In genomic region chr3:50111757-50112156, GRCh38 we compare ENCODE assay signal across 19 cellular contexts. TPM values are rescaled to one million over a fixed set of nuclear protein-coding genes. Genes with fewer than 3 reads are reported as not detected.
DNase-seq lines count a peak whose midpoint lies in the region; ATAC-seq, FAIRE-seq and TF ChIP-seq lines count a peak whose summit lies in the region.
"Had no signal": no experiment of that assay in that cellular context is flagged by ENCODE, and none has a peak within 500 bp of the region (broad histone marks: within the 10 kb centered on the region; RNA-seq: fewer than 3 reads in every experiment).

No MANE protein-coding gene starts in this region.

- H3K4me3 Mint-ChIP-seq in activated CD8-positive, alpha-beta T cell treated with anti-CD3 and anti-CD28 coated beads for 36 hours, result no peak overlapping the region
- no peak overlapping the region for H3K4me3 Mint-ChIP-seq in activated CD8-positive, alpha-beta T cell treated with anti-CD3 and anti-CD28 coated beads, Interleukin-2, amount 10 ng/mL, durations not matched to agents 7 days and 5 days
- H3K4me3 Mint-ChIP-seq: CD8-positive, alpha-beta memory T cell; GM23338 had no signal

- H3K27ac Mint-ChIP-seq in activated CD8-positive, alpha-beta T cell treated with anti-CD3 and anti-CD28 coated beads for 36 hours, result peak overlapping the region; percentile 3
- no peak overlapping the region for H3K27ac Mint-ChIP-seq in activated CD8-positive, alpha-beta T cell treated with anti-CD3 and anti-CD28 coated beads, Interleukin-2, amount 10 ng/mL, durations not matched to agents 7 days and 5 days
- H3K27ac Mint-ChIP-seq: GM23338 had no signal

- no TSS peak for BruUV-seq in GM12878 (replicated peaks; lab: Mats Ljungman, UMichigan)

- WGBS in GM12878 (ENCODE audit: insufficient coverage, insufficient replicate concordance, low lambda C conversion rate, missing lambda C conversion rate), result 42% methylated on average over 2 of the region's 5 CpGs

- no peak for TF ChIP-seq CTCF in activated CD8-positive, alpha-beta T cell treated with anti-CD3 and anti-CD28 coated beads for 36 hours (IDR thresholded peaks at IDR 0.05)
- TF ChIP-seq CTCF in GM12878 (IDR thresholded peaks at IDR 0.05 in 2 of 3, conservative IDR thresholded peaks at IDR 0.05 in 1 of 3; ENCODE audit: control insufficient read depth in 2 of 3, extremely low read depth in 1 of 3, insufficient read depth in 1 of 3, low read depth in 3 of 3, low read length in 3 of 3) (no peak), right atrium auricular region (IDR thresholded peaks at IDR 0.05) (no peak), gastrocnemius medialis (IDR thresholded peaks at IDR 0.05 in 4 of 5, conservative IDR thresholded peaks at IDR 0.05 in 1 of 5) (no peak)

- peaks cover 4% of the 10 kb centered on the region for H3K4me1 Mint-ChIP-seq in activated CD8-positive, alpha-beta T cell treated with anti-CD3 and anti-CD28 coated beads for 36 hours (ENCODE audit: low read depth)
- peaks cover 8% of the 10 kb centered on the region for H3K4me1 Mint-ChIP-seq in activated CD8-positive, alpha-beta T cell treated with anti-CD3 and anti-CD28 coated beads, Interleukin-2, amount 10 ng/mL, durations not matched to agents 7 days and 5 days (ENCODE audit: low read depth)

- TF ChIP-seq RAD21 in GM12878 (IDR thresholded peaks at IDR 0.05; ENCODE audit: insufficient read depth, low read depth, low read length), result no peak

- peaks cover 7% of the 10 kb centered on the region; the same call in 1 of the 2 replicates for H4K20me1 ChIP-seq in GM12878 (ENCODE audit: control insufficient read depth, insufficient read depth)

- H2AFZ ChIP-seq in GM12878 (ENCODE audit: control insufficient read depth, low read depth, low read length), result no peak overlapping the region
- H2AFZ ChIP-seq: GM23338 had no signal

- H3K4me1 ChIP-seq in GM12878 (ENCODE audit: control insufficient read depth, insufficient read depth, low read length) (no peaks in the 10 kb centered on the region; the same call in 1 of the 2 replicates), right atrium auricular region (peaks cover 0 to 24% of the 10 kb centered on the region in 2 donors), gastrocnemius medialis (peaks cover 21 to 30% of the 10 kb centered on the region in 2 donors)
- H3K4me1 ChIP-seq: BE2C had no signal

- H3K9me3 Mint-ChIP-seq in activated CD8-positive, alpha-beta T cell treated with anti-CD3 and anti-CD28 coated beads for 36 hours, result no peaks in the 10 kb centered on the region
- H3K9me3 Mint-ChIP-seq in activated CD8-positive, alpha-beta T cell treated with anti-CD3 and anti-CD28 coated beads, Interleukin-2, amount 10 ng/mL, durations not matched to agents 7 days and 5 days (ENCODE audit: insufficient read depth), result no peaks in the 10 kb centered on the region
- H3K9me3 Mint-ChIP-seq: CD8-positive, alpha-beta memory T cell; GM23338 had no signal

- intact Hi-C loops in activated CD8-positive, alpha-beta T cell treated with anti-CD3 and anti-CD28 coated beads for 36 hours (cut with micrococcal nuclease), result no loop called here
- intact Hi-C loops in GM12878 (cut with micrococcal nuclease; ENCODE audit: unreplicated experiment), result no loop called here
- intact Hi-C loops in gastrocnemius medialis (cut with DNase I; ENCODE audit: low total_unique reads), result no loop called here

- no peak overlapping the region for H3K27ac ChIP-seq in GM12878 (ENCODE audit: control insufficient read depth, insufficient read depth)
- peak overlapping the region; percentile 49 to 75 for H3K27ac ChIP-seq in right atrium auricular region
- H3K27ac ChIP-seq in gastrocnemius medialis, result peak overlapping the region; percentile 65 to 78 (median 74)
- H3K27ac ChIP-seq: 22Rv1 had no signal

- no peak for TF ChIP-seq POLR2A in GM12878 (IDR thresholded peaks at IDR 0.05; ENCODE audit: low read depth, low read length)
- no peak for TF ChIP-seq POLR2A in gastrocnemius medialis (IDR thresholded peaks at IDR 0.05)

- no peak for DNase-seq in activated CD8-positive, alpha-beta T cell treated with anti-CD3 and anti-CD28 coated beads for 36 hours
- DNase-seq in activated CD8-positive, alpha-beta T cell treated with anti-CD3 and anti-CD28 coated beads, Interleukin-2, amount 10 ng/mL, durations not matched to agents 7 days and 5 days, result no peak
- DNase-seq in GM12878 (ENCODE audit: low read depth, low spot score) (no peak), right atrium auricular region (ENCODE audit: low spot score) (no peak), gastrocnemius medialis (no peak), putamen (ENCODE audit: low spot score) (no peak), cerebellar cortex (ENCODE audit: low spot score) (no peak)
- DNase-seq in central memory CD4-positive, alpha-beta T cell, result no peak
- DNase-seq: BE2C; CD8-positive, alpha-beta memory T cell; DND-41; NCI-H446; NK-92 treated with Interleukin-12 subunit alpha and Interleukin-12 subunit beta, amount 100 ng/mL, for 24 hours; RPMI8226 had no signal

- SMC1A ChIA-PET in GM12878 (lab: Charles Lee; ENCODE audit: uncharacterized antibody, unreplicated experiment), result no interaction called here

- H3K9me3 ChIP-seq in GM12878 (replicated peaks; ENCODE audit: control insufficient read depth, insufficient read depth, low read length) (no peaks in the 10 kb centered on the region), right atrium auricular region (no peaks in the 10 kb centered on the region), gastrocnemius medialis (no peaks in the 10 kb centered on the region)
- H3K9me3 ChIP-seq: BE2C had no signal

- H3K4me3 ChIP-seq in GM12878 (no peak overlapping the region), right atrium auricular region (no peak overlapping the region), gastrocnemius medialis (no peak overlapping the region)
- H3K4me3 ChIP-seq: GM23338, K562 had no signal

- in situ Hi-C loops in GM12878 (cut with MboI) (no loop called here), gastrocnemius medialis (cut with MboI; ENCODE audit: low sequenced_read_pairs in 4 of 4) (no loop called here)

- RAD21 ChIA-PET in GM12878 (lab: Charles Lee; ENCODE audit: unreplicated experiment), result no interaction called here

- no peaks in the 10 kb centered on the region for H3K27me3 ChIP-seq in GM12878 (replicated peaks in 1 of 2; ENCODE audit: control insufficient read depth in 2 of 2, insufficient read depth in 2 of 2, low read length in 1 of 2)
- no peaks in the 10 kb centered on the region for H3K27me3 ChIP-seq in right atrium auricular region
- H3K27me3 ChIP-seq in gastrocnemius medialis, result no peaks in the 10 kb centered on the region
- H3K27me3 ChIP-seq: BE2C had no signal

- no peak overlapping the region for H3K9ac ChIP-seq in GM12878 (ENCODE audit: control insufficient read depth, insufficient read depth, low read length)

- no peaks in the 10 kb centered on the region for H3K27me3 Mint-ChIP-seq in activated CD8-positive, alpha-beta T cell treated with anti-CD3 and anti-CD28 coated beads for 36 hours
- no peaks in the 10 kb centered on the region for H3K27me3 Mint-ChIP-seq in activated CD8-positive, alpha-beta T cell treated with anti-CD3 and anti-CD28 coated beads, Interleukin-2, amount 10 ng/mL, durations not matched to agents 7 days and 5 days (ENCODE audit: low read depth)
- H3K27me3 Mint-ChIP-seq: CD8-positive, alpha-beta memory T cell had no signal

- FAIRE-seq in GM12878 (lab: Jason Lieb, UNC), result no peak
- FAIRE-seq: G401.6, GM12892, K562 had no signal

- no peak for ATAC-seq in activated CD8-positive, alpha-beta T cell treated with anti-CD3 and anti-CD28 coated beads for 36 hours
- ATAC-seq in activated CD8-positive, alpha-beta T cell treated with anti-CD3 and anti-CD28 coated beads, Interleukin-2, amount 10 ng/mL, durations not matched to agents 7 days and 5 days, result no peak
- ATAC-seq in GM12878, result peak; percentile 56
- ATAC-seq in gastrocnemius medialis, result peak; percentile 14 to 65
- ATAC-seq: GM23338, K562 had no signal

- peaks cover 66% of the 10 kb centered on the region for H3K36me3 Mint-ChIP-seq in activated CD8-positive, alpha-beta T cell treated with anti-CD3 and anti-CD28 coated beads for 36 hours (ENCODE audit: low read depth)
- peaks cover 81% of the 10 kb centered on the region for H3K36me3 Mint-ChIP-seq in activated CD8-positive, alpha-beta T cell treated with anti-CD3 and anti-CD28 coated beads, Interleukin-2, amount 10 ng/mL, durations not matched to agents 7 days and 5 days (ENCODE audit: low read depth)

- H3K4me2 ChIP-seq in GM12878 (ENCODE audit: control insufficient read depth, insufficient read depth), result no peak overlapping the region
- H3K4me2 ChIP-seq: GM23338 had no signal

- H3K36me3 ChIP-seq in GM12878 (ENCODE audit: control insufficient read depth in 2 of 2, insufficient read depth in 2 of 2, low read length in 1 of 2), result peaks cover 34 to 68% of the 10 kb centered on the region in 2 experiments
- peaks cover 100% of the 10 kb centered on the region for H3K36me3 ChIP-seq in right atrium auricular region
- peaks cover 22 to 97% of the 10 kb centered on the region in 2 donors for H3K36me3 ChIP-seq in gastrocnemius medialis

- no peak for TF ChIP-seq EP300 in GM12878 (IDR thresholded peaks at IDR 0.05; ENCODE audit: borderline replicate concordance in 1 of 2, control insufficient read depth in 1 of 2, low read depth in 2 of 2, low read length in 2 of 2)

- POLR2A ChIA-PET in activated CD8-positive, alpha-beta T cell treated with anti-CD3 and anti-CD28 coated beads for 36 hours (lab: Charles Lee), result interaction anchor here (1.0 kb wide), 1 partner anchor 114 kb away, joined by 3 read pairs; no protein-coding TSS in a partner anchor
- POLR2A ChIA-PET in activated CD8-positive, alpha-beta T cell treated with anti-CD3 and anti-CD28 coated beads, Interleukin-2, amount 10 ng/mL, durations not matched to agents 7 days and 5 days (lab: Charles Lee), result interaction anchor here (1.0 to 1.1 kb wide), 2 partner anchors 11 to 16 kb away, joined by 3 to 4 read pairs; no protein-coding TSS in a partner anchor
- POLR2A ChIA-PET in GM12878 (lab: Charles Lee), result interaction anchor here (0.6 to 0.7 kb wide), 2 partner anchors 20 to 453 kb away, joined by 3 read pairs; no protein-coding TSS in a partner anchor

- CTCF ChIA-PET in activated CD8-positive, alpha-beta T cell treated with anti-CD3 and anti-CD28 coated beads for 36 hours (lab: Charles Lee), result interaction anchor here (1.4 to 1.6 kb wide), 2 partner anchors 9 to 11 kb away, joined by 4 to 5 read pairs; no protein-coding TSS in a partner anchor
- CTCF ChIA-PET in activated CD8-positive, alpha-beta T cell treated with anti-CD3 and anti-CD28 coated beads, Interleukin-2, amount 10 ng/mL, durations not matched to agents 7 days and 5 days (lab: Charles Lee), result no interaction called here
- CTCF ChIA-PET in GM12878 (lab: Yijun Ruan, JAX), result interaction anchor here (1.3 to 1.7 kb wide), 2 partner anchors 9 to 17 kb away, joined by 5 read pairs; no protein-coding TSS in a partner anchor

- no peaks in the 10 kb centered on the region for H3K79me2 ChIP-seq in GM12878 (ENCODE audit: control insufficient read depth, insufficient read depth, low read length)

RNA-seq across cellular contexts. Expression of gene RBM5, which starts 23.0 kb away (rescaled TPM):
- total RNA-seq in activated CD8-positive, alpha-beta T cell treated with anti-CD3 and anti-CD28 coated beads for 36 hours, result 100 to 1,000 TPM; 103 to 106 TPM
- 100 to 1,000 TPM; 180 to 185 TPM for total RNA-seq in activated CD8-positive, alpha-beta T cell treated with anti-CD3 and anti-CD28 coated beads, Interleukin-2, amount 10 ng/mL, durations not matched to agents 7 days and 5 days
- total RNA-seq in GM12878 (2013; cell fraction: nucleolus; rRNA removed), result 1,107 and 1,146 TPM in 2 replicates
- total RNA-seq in GM12878 (2014; rRNA removed) (136 and 148 TPM in 2 replicates), GM12878 (2014; rRNA removed; fragmentation: Illumina TruSeq; extraction: Trizol) (120 and 124 TPM in 2 replicates), GM12878 (2021) (94.0 and 101 TPM in 2 replicates), right atrium auricular region (10 to 100 TPM; 58.7 to 75.8 TPM), gastrocnemius medialis (100 to 1,000 TPM in 1 of 4 donors, 10 to 100 TPM in 3; 41.1 to 108 (median 48.2) TPM)
- 88.5 TPM for polyA plus RNA-seq in GM12878 (2011; ENCODE audit: low read depth)
- polyA plus RNA-seq in GM12878 (2011; rRNA removed) (329 and 347 TPM in 2 replicates), GM12878 (2014; fragmentation: Illumina TruSeq; extraction: Trizol) (143 and 174 TPM in 2 replicates), GM12878 (2014; fragmentation: Nextera tagmentation; extraction: Ambion mirVana) (10 to 100 TPM; 35.1 to 48.1 TPM), GM12878 (2014; rRNA removed) (123 and 142 TPM in 2 replicates), GM12878 (2016; fragmentation: Nextera tagmentation; extraction: Ambion mirVana) (10 to 100 TPM; 70.5 to 70.9 TPM)
- polyA plus RNA-seq in GM12878 (2011; cell fraction: cytosol; rRNA removed), result 144 and 201 TPM in 2 replicates
- 1,132 and 1,572 TPM in 2 replicates for polyA plus RNA-seq in GM12878 (2011; cell fraction: nucleus; rRNA removed)
- 91.1 and 106 TPM in 2 replicates for polyA plus RNA-seq in GM12878 (2012)
- 288 and 371 TPM in 2 replicates for polyA minus RNA-seq in GM12878 (2011; rRNA and poly(A)+ RNA removed)
- 54.3 and 72.3 TPM in 2 replicates for polyA minus RNA-seq in GM12878 (2011; cell fraction: cytosol; rRNA and poly(A)+ RNA removed)
- 322 and 360 TPM in 2 replicates for polyA minus RNA-seq in GM12878 (2011; cell fraction: nucleus; rRNA and poly(A)+ RNA removed)

RNA-seq across cellular contexts. Expression of gene SEMA3F, which starts 43.4 kb away (rescaled TPM):
- under 1 TPM; 0.34 to 0.43 TPM for total RNA-seq in activated CD8-positive, alpha-beta T cell treated with anti-CD3 and anti-CD28 coated beads for 36 hours
- total RNA-seq in activated CD8-positive, alpha-beta T cell treated with anti-CD3 and anti-CD28 coated beads, Interleukin-2, amount 10 ng/mL, durations not matched to agents 7 days and 5 days, result not detected
- total RNA-seq in GM12878 (2013; cell fraction: nucleolus; rRNA removed), result 0.46 TPM in 1 of 2 replicates, not detected in the other
- total RNA-seq in GM12878 (2014; rRNA removed), result 0.28 TPM in 1 of 2 replicates, not detected in the other
- total RNA-seq in GM12878 (2014; rRNA removed; fragmentation: Illumina TruSeq; extraction: Trizol), result not detected in 2 replicates
- 0.08 and 0.45 TPM in 2 replicates for total RNA-seq in GM12878 (2021)
- polyA plus RNA-seq in GM12878 (2011; ENCODE audit: low read depth), result not detected
- polyA plus RNA-seq in GM12878 (2011; rRNA removed), result 0.12 and 0.15 TPM in 2 replicates
- polyA plus RNA-seq in GM12878 (2011; cell fraction: cytosol; rRNA removed), result 0.21 and 0.25 TPM in 2 replicates
- 0.92 and 1.8 TPM in 2 replicates for polyA plus RNA-seq in GM12878 (2011; cell fraction: nucleus; rRNA removed)
- 0.41 and 0.69 TPM in 2 replicates for polyA plus RNA-seq in GM12878 (2012)
- polyA plus RNA-seq in GM12878 (2014; fragmentation: Illumina TruSeq; extraction: Trizol), result 0.09 TPM in 1 of 2 replicates, not detected in the other
- polyA plus RNA-seq in GM12878 (2014; fragmentation: Nextera tagmentation; extraction: Ambion mirVana), result not detected
- polyA plus RNA-seq in GM12878 (2014; rRNA removed), result not detected in 2 replicates
- polyA plus RNA-seq in GM12878 (2016; fragmentation: Nextera tagmentation; extraction: Ambion mirVana), result not detected
- polyA minus RNA-seq in GM12878 (2011; rRNA and poly(A)+ RNA removed), result 0.36 and 0.44 TPM in 2 replicates
- 0.40 and 0.52 TPM in 2 replicates for polyA minus RNA-seq in GM12878 (2011; cell fraction: cytosol; rRNA and poly(A)+ RNA removed)
- 0.19 and 0.73 TPM in 2 replicates for polyA minus RNA-seq in GM12878 (2011; cell fraction: nucleus; rRNA and poly(A)+ RNA removed)
- total RNA-seq in right atrium auricular region, result 10 to 100 TPM in 1 of 2 donors, 1 to 10 TPM in 1; 6.3 to 18.7 TPM
- 10 to 100 TPM in 1 of 4 donors, 1 to 10 TPM in 3; 5.2 to 40.1 (median 7.5) TPM for total RNA-seq in gastrocnemius medialis
- total RNA-seq: CD8-positive, alpha-beta memory T cell had no signal
- polyA plus RNA-seq: CD8-positive, alpha-beta memory T cell had no signal

Comparison
In these comparisons a context has a peak if more than half of its experiments do, and no peak if none do; other contexts are left out.
1. ATAC-seq: peak in GM12878 (single experiment) and gastrocnemius medialis (2 of 2); none in activated CD8-positive, alpha-beta T cell treated with anti-CD3 and anti-CD28 coated beads for 36 hours (single experiment) and activated CD8-positive, alpha-beta T cell treated with anti-CD3 and anti-CD28 coated beads, Interleukin-2, amount 10 ng/mL, durations not matched to agents 7 days and 5 days (single experiment).
2. RNA of gene SEMA3F, which starts 43.4 kb away (total RNA-seq): 6.3 to 18.7 TPM in right atrium auricular region and 5.2 to 40.1 TPM in gastrocnemius medialis; 0.34 to 0.43 TPM in activated CD8-positive, alpha-beta T cell treated with anti-CD3 and anti-CD28 coated beads for 36 hours, not detected in activated CD8-positive, alpha-beta T cell treated with anti-CD3 and anti-CD28 coated beads, Interleukin-2, amount 10 ng/mL, durations not matched to agents 7 days and 5 days and 0.08 to 0.46 TPM in GM12878; every median in the first group is over 4 times any median in the second.